ENCODE assay signal across 8 cellular contexts in the genomic region with DNA sequence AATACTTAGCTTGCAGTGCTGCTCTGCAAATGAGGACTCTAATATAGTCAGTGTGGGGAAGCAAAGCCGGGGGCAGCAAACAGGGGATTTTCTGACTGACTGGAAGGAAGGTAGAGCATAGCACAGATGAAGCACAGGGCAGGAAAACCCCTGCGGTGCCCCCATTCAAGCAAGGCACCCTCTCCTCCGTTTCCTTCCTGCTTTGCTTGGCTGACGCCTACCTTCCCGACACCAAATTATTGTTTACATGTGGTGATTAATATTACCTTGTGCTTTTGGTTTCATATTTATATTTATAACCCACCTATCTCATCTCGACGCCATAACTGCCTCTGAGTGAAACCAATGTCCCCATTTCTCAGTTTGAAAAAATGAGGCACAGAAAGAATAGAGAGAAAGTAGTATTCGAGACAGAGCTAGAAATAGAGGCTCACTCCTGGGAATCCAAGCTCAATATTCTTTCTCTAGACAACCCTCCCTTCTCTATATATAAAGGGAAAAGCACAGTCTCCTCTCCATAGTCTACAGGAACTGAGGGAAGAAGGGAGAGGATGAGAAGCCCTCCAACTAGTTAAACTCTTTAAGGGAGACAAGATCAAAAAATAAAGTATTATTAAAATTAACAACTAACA. TPM values are rescaled to one million over a fixed set of nuclear protein-coding genes. Genes with fewer than 3 reads are reported as not detected.
DNase-seq lines count a peak whose midpoint lies in the region; ATAC-seq, FAIRE-seq and TF ChIP-seq lines count a peak whose summit lies in the region.

No MANE protein-coding gene starts in this region.

- no peaks in the 10 kb centered on the region for H3K27me3 ChIP-seq in endothelial cell of umbilical vein (ENCODE audit: control insufficient read depth in 2 of 2, insufficient read depth in 2 of 2, low read length in 2 of 2)
- no peaks in the 10 kb centered on the region for H3K27me3 ChIP-seq in breast epithelium
- H3K27me3 ChIP-seq in uterus = no peaks in the 10 kb centered on the region

- H3K4me3 Mint-ChIP-seq in activated CD4-positive, alpha-beta T cell treated with anti-CD3 and anti-CD28 coated beads for 36 hours = peak overlapping the region; percentile 22
- peak overlapping the region; percentile 4 for H3K4me3 Mint-ChIP-seq in stimulated activated memory B cell treated with anti-CD40 and anti-IgM and Interleukin-4, amounts not matched to agents 10 μg/mL and 1 μg/mL and 100 μg/mL, for 72 hours

- BruUV-seq in endothelial cell of umbilical vein (replicated peaks; lab: Mats Ljungman, UMichigan) = no TSS peak

- dilution Hi-C loops in endothelial cell of umbilical vein (cut with MboI; ENCODE audit: extremely low pct_ligation_motif_present, low sequenced_read_pairs) = no loop called here

- H3K27ac ChIP-seq in endothelial cell of umbilical vein (ENCODE audit: insufficient read depth, low read depth, low read length) = no peak overlapping the region
- H3K27ac ChIP-seq in breast epithelium = peak overlapping the region in 1 of 2 donors; percentile 6
- H3K27ac ChIP-seq in uterus = peak overlapping the region in 1 of 2 donors; percentile 37

- TF ChIP-seq POLR2A in endothelial cell of umbilical vein (IDR thresholded peaks at IDR 0.05; ENCODE audit: low read depth, low read length) = no peak
- TF ChIP-seq POLR2A in breast epithelium (IDR thresholded peaks at IDR 0.05) = no peak
- no peak for TF ChIP-seq POLR2A in uterus (IDR thresholded peaks at IDR 0.05)

- H3K27me3 Mint-ChIP-seq in activated CD4-positive, alpha-beta T cell treated with anti-CD3 and anti-CD28 coated beads for 36 hours = no peaks in the 10 kb centered on the region
- no peaks in the 10 kb centered on the region for H3K27me3 Mint-ChIP-seq in stimulated activated memory B cell treated with anti-CD40 and anti-IgM and Interleukin-4, amounts not matched to agents 10 μg/mL and 1 μg/mL and 100 μg/mL, for 72 hours

- ATAC-seq in GM18861 (IDR thresholded peaks at IDR 0.05; ENCODE audit: unreplicated experiment) = peak; percentile 72
- ATAC-seq in HG02973 (IDR thresholded peaks at IDR 0.05; ENCODE audit: unreplicated experiment) = peak; percentile 61
- peak; percentile 96 for ATAC-seq in activated CD4-positive, alpha-beta T cell treated with anti-CD3 and anti-CD28 coated beads for 36 hours
- peak; percentile 96 for ATAC-seq in stimulated activated memory B cell treated with anti-CD40 and anti-IgM and Interleukin-4, amounts not matched to agents 10 μg/mL and 1 μg/mL and 100 μg/mL, for 72 hours

- no peak overlapping the region for H3K4me3 ChIP-seq in endothelial cell of umbilical vein (replicated peaks in 1 of 3; ENCODE audit: insufficient read depth in 1 of 3, low read depth in 1 of 3, low read length in 3 of 3)
- no peak overlapping the region for H3K4me3 ChIP-seq in breast epithelium
- no peak overlapping the region for H3K4me3 ChIP-seq in uterus

- CTCF ChIA-PET in activated CD4-positive, alpha-beta T cell treated with anti-CD3 and anti-CD28 coated beads for 36 hours (lab: Charles Lee) = interaction anchor here (0.7 to 31.0 kb wide), 4 partner anchors 9 to 55 kb away, joined by 3 to 910 read pairs (median 6); a partner anchor contains a TSS
- CTCF ChIA-PET in endothelial cell of umbilical vein (lab: Charles Lee) = interaction anchor here (1.2 to 34.5 kb wide), 4 partner anchors 9 to 46 kb away, joined by 3 to 1267 read pairs (median 68); a partner anchor contains a TSS

- no peaks in the 10 kb centered on the region for H4K20me1 ChIP-seq in endothelial cell of umbilical vein (replicated peaks; ENCODE audit: control insufficient read depth, extremely low read depth, insufficient read depth, low read length)

- H2AFZ ChIP-seq in endothelial cell of umbilical vein (ENCODE audit: low read depth, low read length) = no peak overlapping the region

- H3K36me3 Mint-ChIP-seq in activated CD4-positive, alpha-beta T cell treated with anti-CD3 and anti-CD28 coated beads for 36 hours (ENCODE audit: low read depth) = peaks cover 22% of the 10 kb centered on the region
- H3K36me3 Mint-ChIP-seq in stimulated activated memory B cell treated with anti-CD40 and anti-IgM and Interleukin-4, amounts not matched to agents 10 μg/mL and 1 μg/mL and 100 μg/mL, for 72 hours = peaks cover 55% of the 10 kb centered on the region

- no peak overlapping the region for H3K9ac ChIP-seq in endothelial cell of umbilical vein (replicated peaks; ENCODE audit: extremely low read depth, insufficient read depth, low read length)

- no peaks in the 10 kb centered on the region for H3K9me1 ChIP-seq in endothelial cell of umbilical vein (replicated peaks; ENCODE audit: control insufficient read depth, extremely low read depth, insufficient read depth, low read length)

- no peaks in the 10 kb centered on the region for H3K9me3 Mint-ChIP-seq in activated CD4-positive, alpha-beta T cell treated with anti-CD3 and anti-CD28 coated beads for 36 hours (ENCODE audit: low read depth)
- no peaks in the 10 kb centered on the region for H3K9me3 Mint-ChIP-seq in stimulated activated memory B cell treated with anti-CD40 and anti-IgM and Interleukin-4, amounts not matched to agents 10 μg/mL and 1 μg/mL and 100 μg/mL, for 72 hours

- DNase-seq in activated CD4-positive, alpha-beta T cell treated with anti-CD3 and anti-CD28 coated beads for 36 hours = peak; percentile 86
- DNase-seq in endothelial cell of umbilical vein (ENCODE audit: low read depth, low spot score) (peak; percentile 62), breast epithelium (ENCODE audit: low spot score in 2 of 2) (no peak), DMS53 (lab: John Stamatoyannopoulos, UW) (no peak), uterus (no peak)

- H3K36me3 ChIP-seq in endothelial cell of umbilical vein (ENCODE audit: control insufficient read depth in 2 of 2, extremely low read depth in 1 of 2, insufficient read depth in 2 of 2, low read length in 2 of 2) = peaks cover 0 to 41% of the 10 kb centered on the region in 2 experiments
- no peaks in the 10 kb centered on the region for H3K36me3 ChIP-seq in breast epithelium
- H3K36me3 ChIP-seq in uterus = no peaks in the 10 kb centered on the region

- intact Hi-C loops in activated CD4-positive, alpha-beta T cell treated with anti-CD3 and anti-CD28 coated beads for 36 hours (cut with DNase I, micrococcal nuclease) = loop anchor here in 1 of 2 experiments (1.0 kb wide), 2 partner anchors 11 to 41 kb away; a partner anchor contains a TSS
- intact Hi-C loops in endothelial cell of umbilical vein (cut with micrococcal nuclease) (no loop called here), breast epithelium (cut with DNase I; ENCODE audit: low total_unique reads) (no loop called here), uterus (cut with DNase I; ENCODE audit: low total_unique reads) (no loop called here)

- peaks cover 9% of the 10 kb centered on the region for H3K4me1 ChIP-seq in endothelial cell of umbilical vein (ENCODE audit: control insufficient read depth, extremely low read depth, insufficient read depth, low read length)
- H3K4me1 ChIP-seq in breast epithelium = no peaks in the 10 kb centered on the region
- peaks cover 0 to 8% of the 10 kb centered on the region in 2 donors for H3K4me1 ChIP-seq in uterus

- no peaks in the 10 kb centered on the region for H3K9me3 ChIP-seq in endothelial cell of umbilical vein (replicated peaks; ENCODE audit: control insufficient read depth, insufficient read depth, low read length)
- no peaks in the 10 kb centered on the region for H3K9me3 ChIP-seq in breast epithelium
- H3K9me3 ChIP-seq in uterus = no peaks in the 10 kb centered on the region

- POLR2A ChIA-PET in activated CD4-positive, alpha-beta T cell treated with anti-CD3 and anti-CD28 coated beads for 36 hours (lab: Charles Lee) = interaction anchor here (0.6 to 0.7 kb wide), 2 partner anchors 40 to 393 kb away, joined by 3 to 4 read pairs; no protein-coding TSS in a partner anchor
- POLR2A ChIA-PET in endothelial cell of umbilical vein (lab: Charles Lee) = interaction anchor here (0.5 kb wide), 1 partner anchor 13 kb away, joined by 5 read pairs; no protein-coding TSS in a partner anchor

- TF ChIP-seq CTCF in endothelial cell of umbilical vein (IDR thresholded peaks at IDR 0.05; ENCODE audit: extremely low read depth in 1 of 2, insufficient read depth in 1 of 2, low read depth in 1 of 2, low read length in 2 of 2) (no peak), breast epithelium (IDR thresholded peaks at IDR 0.05) (no peak), uterus (IDR thresholded peaks at IDR 0.05) (no peak)

- peaks cover 37% of the 10 kb centered on the region for H3K4me1 Mint-ChIP-seq in activated CD4-positive, alpha-beta T cell treated with anti-CD3 and anti-CD28 coated beads for 36 hours
- peaks cover 70% of the 10 kb centered on the region for H3K4me1 Mint-ChIP-seq in stimulated activated memory B cell treated with anti-CD40 and anti-IgM and Interleukin-4, amounts not matched to agents 10 μg/mL and 1 μg/mL and 100 μg/mL, for 72 hours

- peak overlapping the region; percentile 49 for H3K4me2 ChIP-seq in endothelial cell of umbilical vein (ENCODE audit: insufficient read depth, low read length)

- FAIRE-seq in endothelial cell of umbilical vein (lab: Jason Lieb, UNC) = peak; percentile 78

- peak overlapping the region; percentile 95 for H3K27ac Mint-ChIP-seq in activated CD4-positive, alpha-beta T cell treated with anti-CD3 and anti-CD28 coated beads for 36 hours
- peak overlapping the region; percentile 82 for H3K27ac Mint-ChIP-seq in stimulated activated memory B cell treated with anti-CD40 and anti-IgM and Interleukin-4, amounts not matched to agents 10 μg/mL and 1 μg/mL and 100 μg/mL, for 72 hours

- H3K79me2 ChIP-seq in endothelial cell of umbilical vein (ENCODE audit: control insufficient read depth, insufficient read depth, low read length) = no peaks in the 10 kb centered on the region

RNA-seq across cellular contexts. Expression of a gene that starts 41.3 kb away (rescaled TPM):
- 10 to 100 TPM; 38.2 to 44.0 TPM for total RNA-seq in activated CD4-positive, alpha-beta T cell treated with anti-CD3 and anti-CD28 coated beads for 36 hours
- 41.8 and 49.0 TPM in 2 replicates for total RNA-seq in endothelial cell of umbilical vein
- 33.7 and 36.3 TPM in 2 replicates for polyA plus RNA-seq in endothelial cell of umbilical vein
- 19.6 and 22.7 TPM in 2 replicates for polyA plus RNA-seq in endothelial cell of umbilical vein (2011; cell fraction: cytosol; rRNA removed)
- polyA plus RNA-seq in endothelial cell of umbilical vein (2011; cell fraction: nucleus; rRNA removed) = 66.4 and 67.8 TPM in 2 replicates
- 4.7 and 8.1 TPM in 2 replicates for polyA plus RNA-seq in endothelial cell of umbilical vein (2012)
- polyA minus RNA-seq in endothelial cell of umbilical vein = 87.9 and 88.7 TPM in 2 replicates
- 55.5 TPM for polyA minus RNA-seq in endothelial cell of umbilical vein (2011; cell fraction: cytosol; rRNA and poly(A)+ RNA removed)
- 89.1 and 98.8 TPM in 2 replicates for polyA minus RNA-seq in endothelial cell of umbilical vein (2011; cell fraction: nucleus; rRNA and poly(A)+ RNA removed)
- 10 to 100 TPM; 17.6 to 31.5 (median 24.9) TPM for total RNA-seq in breast epithelium
- 10 to 100 TPM in 3 of 4 donors, 1 to 10 TPM in 1; 7.4 to 81.5 (median 38.3) TPM for total RNA-seq in uterus

RNA-seq across cellular contexts. Expression of a gene that starts 41.6 kb away (rescaled TPM):
- total RNA-seq in activated CD4-positive, alpha-beta T cell treated with anti-CD3 and anti-CD28 coated beads for 36 hours = 10 to 100 TPM; 55.9 to 57.6 TPM
- 39.8 and 41.7 TPM in 2 replicates for total RNA-seq in endothelial cell of umbilical vein
- 15.4 and 16.8 TPM in 2 replicates for polyA plus RNA-seq in endothelial cell of umbilical vein
- 17.9 and 19.4 TPM in 2 replicates for polyA plus RNA-seq in endothelial cell of umbilical vein (2011; cell fraction: cytosol; rRNA removed)
- polyA plus RNA-seq in endothelial cell of umbilical vein (2011; cell fraction: nucleus; rRNA removed) = 19.4 and 23.4 TPM in 2 replicates
- 13.3 and 19.0 TPM in 2 replicates for polyA plus RNA-seq in endothelial cell of umbilical vein (2012)
- polyA minus RNA-seq in endothelial cell of umbilical vein = 38.0 and 39.1 TPM in 2 replicates
- 107 TPM for polyA minus RNA-seq in endothelial cell of umbilical vein (2011; cell fraction: cytosol; rRNA and poly(A)+ RNA removed)
- polyA minus RNA-seq in endothelial cell of umbilical vein (2011; cell fraction: nucleus; rRNA and poly(A)+ RNA removed) = 47.6 and 55.9 TPM in 2 replicates
- total RNA-seq in breast epithelium = 10 to 100 TPM; 47.5 to 91.6 (median 53.3) TPM
- total RNA-seq in uterus = 10 to 100 TPM; 20.5 to 58.9 (median 46.4) TPM

Comparison
In these comparisons a context has a peak if more than half of its experiments do, and no peak if none do; other contexts are left out.
1. DNase-seq: peak in activated CD4-positive, alpha-beta T cell treated with anti-CD3 and anti-CD28 coated beads for 36 hours (single experiment) and endothelial cell of umbilical vein (single experiment); none in breast epithelium (0 of 2), DMS53 (single experiment) and uterus (0 of 2).
2. Peak in every context shown above with its lines, with median percentiles within 50 percentile points of each other: ATAC-seq.